ENCODE assay signal across 8 cellular contexts in the genomic region with DNA sequence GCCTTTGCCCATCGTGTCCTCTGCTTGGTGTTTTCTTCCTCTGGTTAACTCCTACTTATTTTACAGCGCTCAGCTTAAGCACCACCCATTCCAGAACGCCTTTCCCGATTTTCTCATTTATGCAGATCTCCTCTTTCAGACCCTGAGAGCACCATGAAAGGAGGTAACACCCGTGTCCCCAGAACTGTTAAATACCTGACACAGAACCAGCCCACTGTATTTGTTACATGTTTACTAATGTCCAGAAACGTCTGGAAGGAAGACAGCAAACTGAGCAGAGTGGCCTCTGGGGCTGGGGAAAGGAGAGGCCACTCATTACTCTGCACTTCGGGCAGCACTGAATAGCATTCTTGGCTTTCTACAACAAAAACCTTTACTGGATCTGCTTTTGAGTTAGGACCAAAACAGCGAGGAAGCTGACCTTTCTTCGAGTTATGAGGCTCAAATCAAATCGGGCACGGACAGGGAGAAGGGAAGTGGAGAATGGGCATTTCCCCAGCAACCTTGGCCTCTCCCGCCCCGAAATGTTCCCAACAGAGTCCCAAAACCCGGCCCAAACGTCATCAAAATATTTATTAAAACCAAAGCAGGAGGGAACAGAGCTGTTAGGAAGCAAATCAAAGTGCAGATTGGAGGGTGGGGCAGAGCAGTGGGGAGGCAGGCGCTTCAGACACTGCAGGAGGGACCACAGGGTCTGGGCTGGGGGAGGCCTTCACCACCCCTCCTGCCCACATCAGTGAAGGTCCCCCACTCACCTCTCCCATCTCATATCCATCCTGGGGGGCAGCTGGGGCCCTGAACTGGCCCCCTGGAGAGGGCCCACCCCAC. TPM values are rescaled to one million over a fixed set of nuclear protein-coding genes. Genes with fewer than 3 reads are reported as not detected.
DNase-seq lines count a peak whose midpoint lies in the region; ATAC-seq and TF ChIP-seq lines count a peak whose summit lies in the region.

No MANE protein-coding gene starts in this region.

- DNase-seq in DND-41, result no peak
- no peak for DNase-seq in RWPE1 (ENCODE audit: low spot score)
- peak; percentile 48 for DNase-seq in fibroblast of peridontal ligament (ENCODE audit: extremely low read depth)
- DNase-seq in psoas muscle, result peak in 1 of 2 donors; percentile 66
- no peak for DNase-seq in KBM-7

- H3K27ac ChIP-seq in DND-41 (ENCODE audit: low read length), result peak overlapping the region; percentile 34; the same call in 1 of the 2 replicates
- peak overlapping the region; percentile 84 for H3K27ac ChIP-seq in RWPE1
- peak overlapping the region; percentile 87 for H3K27ac ChIP-seq in psoas muscle

- POLR2A ChIA-PET in RWPE1 (lab: Yijun Ruan, JAX; ENCODE audit: low non-redundant PET), result interaction anchor here (1.0 kb wide), 1 partner anchor 44 kb away, joined by 3 read pairs; the partner anchor contains the start of gene PXMP4

- CTCF ChIA-PET in RWPE1 (lab: Yijun Ruan, JAX), result interaction anchor here (0.6 to 0.9 kb wide), 2 partner anchors 8 to 230 kb away, joined by 3 to 5 read pairs; partner anchors contain the start of gene ACTL10

- peak overlapping the region; percentile 63 for H3K9ac ChIP-seq in DND-41 (ENCODE audit: low read depth, low read length)

- H3K4me2 ChIP-seq in DND-41 (ENCODE audit: insufficient read depth, low read length), result peak overlapping the region; percentile 89

- in situ Hi-C loops in KBM-7 (cut with MboI; ENCODE audit: low pct_unique_long_range_greater_than_20kb, low sequenced_read_pairs), result no loop called here

- ATAC-seq in DND-41 (ENCODE audit: insufficient read depth, low read depth) (no peak), psoas muscle (no peak), HG02623 (IDR thresholded peaks at IDR 0.05; ENCODE audit: unreplicated experiment) (no peak), HG03045 (IDR thresholded peaks at IDR 0.05; ENCODE audit: unreplicated experiment) (no peak), GM18498 (IDR thresholded peaks at IDR 0.05; ENCODE audit: unreplicated experiment) (no peak)

- no peak overlapping the region for H2AFZ ChIP-seq in DND-41 (ENCODE audit: low read depth, low read length)

- peak overlapping the region in 1 of 2 experiments; percentile 63; a peak in 2 of 4 replicates for H3K4me3 ChIP-seq in DND-41 (ENCODE audit: low read depth in 1 of 2, low read length in 2 of 2)
- H3K4me3 ChIP-seq in psoas muscle, result peak overlapping the region; percentile 92

- H3K36me3 ChIP-seq in DND-41 (ENCODE audit: insufficient read depth, low read length) (peaks cover 47% of the 10 kb centered on the region), psoas muscle (ENCODE audit: insufficient read depth in 1 of 2, low read depth in 1 of 2) (peaks cover 0 to 22% of the 10 kb centered on the region in 2 donors)

- H3K27me3 ChIP-seq in DND-41 (ENCODE audit: insufficient read depth, low read length, poor library complexity) (no peaks in the 10 kb centered on the region), psoas muscle (ENCODE audit: insufficient read depth in 3 of 3, low read length in 2 of 3) (no peaks in the 10 kb centered on the region)

- TF ChIP-seq CTCF in DND-41 (IDR thresholded peaks at IDR 0.05; ENCODE audit: borderline replicate concordance, extremely low read depth, low read length, poor library complexity, severe bottlenecking), result no peak
- no peak for TF ChIP-seq CTCF in RWPE1 (conservative IDR thresholded peaks at IDR 0.05; ENCODE audit: low read depth)
- no peak for TF ChIP-seq CTCF in psoas muscle (IDR thresholded peaks at IDR 0.05)

- H3K4me1 ChIP-seq in DND-41 (ENCODE audit: insufficient read depth, low read length) (peaks cover 29% of the 10 kb centered on the region), psoas muscle (peaks cover 18% of the 10 kb centered on the region)

- peaks cover 11% of the 10 kb centered on the region for H3K79me2 ChIP-seq in DND-41 (ENCODE audit: insufficient read depth, low read length)

- no peaks in the 10 kb centered on the region for H3K9me3 ChIP-seq in DND-41 (ENCODE audit: insufficient read depth, low read length, severe bottlenecking)
- H3K9me3 ChIP-seq in psoas muscle, result no peaks in the 10 kb centered on the region

- intact Hi-C loops in psoas muscle (cut with DNase I), result no loop called here

- peaks cover 55% of the 10 kb centered on the region for H4K20me1 ChIP-seq in DND-41 (ENCODE audit: insufficient read depth, low read length)

- 37 to 52% (median 47%) methylated on average over 16 of the region's 16 CpGs for WGBS in psoas muscle, 3 donors

RNA-seq across cellular contexts. Expression of gene NECAB3, which starts 1.1 kb away (rescaled TPM):
- total RNA-seq in psoas muscle, result 10 to 100 TPM; 57.9 to 98.0 (median 77.3) TPM
- polyA plus RNA-seq in psoas muscle, result 10 to 100 TPM; 37.8 to 72.0 (median 63.7) TPM

RNA-seq across cellular contexts. Expression of gene ACTL10, which starts 8.6 kb away (rescaled TPM):
- total RNA-seq in psoas muscle, result under 1 TPM in 3 of 4 donors, not detected in 1; 0.27 to 0.42 (median 0.37) TPM
- polyA plus RNA-seq in psoas muscle, result under 1 TPM; 0.04 to 0.74 (median 0.42) TPM

RNA-seq across cellular contexts. Expression of gene E2F1, which starts 10.8 kb away (rescaled TPM):
- total RNA-seq in psoas muscle, result 1 to 10 TPM in 2 of 4 donors, under 1 TPM in 2; 0.73 to 1.3 (median 0.94) TPM
- polyA plus RNA-seq in psoas muscle, result 1 to 10 TPM in 1 of 3 donors, under 1 TPM in 2; 0.79 to 6.5 (median 0.84) TPM

RNA-seq across cellular contexts. Expression of gene C20orf144, which starts 13.2 kb away (rescaled TPM):
- total RNA-seq in psoas muscle, result not detected
- under 1 TPM in 2 of 3 donors, not detected in 1; 0.05 to 0.08 TPM for polyA plus RNA-seq in psoas muscle

RNA-seq across cellular contexts. Expression of gene PXMP4, which starts 44.8 kb away (rescaled TPM):
- total RNA-seq in psoas muscle, result 10 to 100 TPM in 1 of 4 donors, 1 to 10 TPM in 3; 4.2 to 10.6 (median 5.1) TPM
- polyA plus RNA-seq in psoas muscle, result 1 to 10 TPM; 1.9 to 6.0 (median 3.4) TPM

Comparison
In these comparisons a context has a peak if more than half of its experiments do, and no peak if none do; other contexts are left out.
1. H3K27ac ChIP-seq: peak in every context shown above with its lines; median percentile 87 in psoas muscle; 84 in RWPE1; 34 in DND-41.